Comparison of ENCODE assay signal across 1 cellular context in the genomic region with DNA sequence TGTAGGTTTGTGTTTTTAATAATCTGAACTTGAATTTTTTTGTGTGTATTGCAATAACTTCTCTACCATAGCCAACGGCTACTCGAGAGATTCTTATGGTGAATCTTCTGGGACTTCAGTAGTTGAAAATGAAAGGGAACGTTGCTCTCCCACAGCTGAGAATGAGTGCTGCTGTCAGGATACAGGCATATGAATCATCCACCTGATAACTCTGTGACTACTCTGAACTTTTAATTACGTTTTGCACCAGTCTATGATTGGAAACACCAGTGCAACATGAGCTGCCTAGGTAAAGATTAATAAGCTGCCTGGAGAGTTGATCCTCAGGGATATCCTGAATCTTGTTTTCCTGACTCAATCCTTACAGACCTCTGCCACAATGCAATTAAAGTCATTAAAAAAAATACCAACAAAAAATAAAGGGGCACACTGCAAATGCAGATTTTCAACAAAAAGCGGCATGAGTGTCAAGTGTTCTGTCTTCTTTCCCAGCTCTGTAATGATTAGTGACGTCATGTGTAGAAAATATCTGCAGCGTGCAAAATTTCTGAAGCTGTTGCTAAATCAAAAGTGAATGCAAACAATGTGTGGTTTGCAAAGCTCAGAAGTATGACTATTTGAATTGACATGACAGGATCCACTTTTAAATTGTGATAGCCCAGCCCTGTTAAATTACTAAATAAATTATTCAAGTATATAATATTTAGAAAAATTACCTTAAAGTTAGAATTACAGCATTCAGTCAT.
TF ChIP-seq lines count a peak whose summit lies in the region.

No MANE protein-coding gene starts in this region.

TF ChIP-seq in SK-N-SH, 30 proteins besides CTCF, POLR2A, EP300 and RAD21 (continued from another document):
- TF ChIP-seq, protein P1, sequence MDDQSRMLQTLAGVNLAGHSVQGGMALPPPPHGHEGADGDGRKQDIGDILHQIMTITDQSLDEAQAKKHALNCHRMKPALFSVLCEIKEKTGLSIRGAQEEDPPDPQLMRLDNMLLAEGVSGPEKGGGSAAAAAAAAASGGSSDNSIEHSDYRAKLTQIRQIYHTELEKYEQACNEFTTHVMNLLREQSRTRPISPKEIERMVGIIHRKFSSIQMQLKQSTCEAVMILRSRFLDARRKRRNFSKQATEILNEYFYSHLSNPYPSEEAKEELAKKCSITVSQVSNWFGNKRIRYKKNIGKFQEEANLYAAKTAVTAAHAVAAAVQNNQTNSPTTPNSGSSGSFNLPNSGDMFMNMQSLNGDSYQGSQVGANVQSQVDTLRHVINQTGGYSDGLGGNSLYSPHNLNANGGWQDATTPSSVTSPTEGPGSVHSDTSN (IDR thresholded peaks at IDR 0.05), result peak; percentile 69
- TF ChIP-seq, protein P2, sequence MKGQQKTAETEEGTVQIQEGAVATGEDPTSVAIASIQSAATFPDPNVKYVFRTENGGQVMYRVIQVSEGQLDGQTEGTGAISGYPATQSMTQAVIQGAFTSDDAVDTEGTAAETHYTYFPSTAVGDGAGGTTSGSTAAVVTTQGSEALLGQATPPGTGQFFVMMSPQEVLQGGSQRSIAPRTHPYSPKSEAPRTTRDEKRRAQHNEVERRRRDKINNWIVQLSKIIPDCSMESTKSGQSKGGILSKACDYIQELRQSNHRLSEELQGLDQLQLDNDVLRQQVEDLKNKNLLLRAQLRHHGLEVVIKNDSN (IDR thresholded peaks at IDR 0.05; ENCODE audit: borderline replicate concordance, low read depth), result no peak
TF ChIP-seq in SK-N-SH: peak in this region for 3.
